2 cellular contexts compared by ENCODE assay signal in the genomic region with DNA sequence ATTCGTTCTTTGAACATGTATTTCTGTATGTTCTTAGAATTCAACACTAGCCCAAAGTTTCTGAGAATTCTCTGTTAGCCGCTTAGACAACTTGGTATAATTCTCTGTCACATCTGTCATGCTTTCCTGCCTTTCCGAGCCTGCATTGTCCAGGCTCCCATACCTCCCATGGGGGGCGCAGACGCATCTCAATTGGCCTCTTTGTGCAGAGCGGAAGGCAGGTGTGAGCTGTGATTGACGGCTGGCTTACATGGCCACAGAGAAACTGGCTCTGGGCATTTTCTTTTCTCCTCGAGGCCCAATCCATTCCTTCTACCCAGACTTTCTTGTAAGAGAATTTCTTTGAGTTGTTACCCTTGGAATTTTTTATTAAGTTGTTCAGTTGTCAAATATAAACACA.
TF ChIP-seq lines count a peak whose summit lies in the region.

No MANE protein-coding gene starts in this region.

TF ChIP-seq in HepG2, 621 proteins besides CTCF, POLR2A, EP300 and RAD21:
- TF ChIP-seq, protein P1, sequence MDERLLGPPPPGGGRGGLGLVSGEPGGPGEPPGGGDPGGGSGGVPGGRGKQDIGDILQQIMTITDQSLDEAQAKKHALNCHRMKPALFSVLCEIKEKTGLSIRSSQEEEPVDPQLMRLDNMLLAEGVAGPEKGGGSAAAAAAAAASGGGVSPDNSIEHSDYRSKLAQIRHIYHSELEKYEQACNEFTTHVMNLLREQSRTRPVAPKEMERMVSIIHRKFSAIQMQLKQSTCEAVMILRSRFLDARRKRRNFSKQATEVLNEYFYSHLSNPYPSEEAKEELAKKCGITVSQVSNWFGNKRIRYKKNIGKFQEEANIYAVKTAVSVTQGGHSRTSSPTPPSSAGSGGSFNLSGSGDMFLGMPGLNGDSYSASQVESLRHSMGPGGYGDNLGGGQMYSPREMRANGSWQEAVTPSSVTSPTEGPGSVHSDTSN (CRISPR knock-in tag; IDR thresholded peaks at IDR 0.05), result peak; percentile 56
- no peak for TF ChIP-seq ZNF577 (CRISPR knock-in tag; IDR thresholded peaks at IDR 0.05; ENCODE audit: borderline replicate concordance, low read depth)
- peak; percentile 27 for TF ChIP-seq STAG1 (CRISPR knock-in tag; IDR thresholded peaks at IDR 0.05)
- 0 out of 2 replicates have a peak, but pooled peaks have one; percentile 16 for TF ChIP-seq FOSL2 (CRISPR knock-in tag; IDR thresholded peaks at IDR 0.05)
TF ChIP-seq in HepG2: peak in this region for 3.

TF ChIP-seq in H1, 55 proteins besides CTCF, POLR2A, EP300 and RAD21:
- TF ChIP-seq TCF12 (IDR thresholded peaks at IDR 0.05; ENCODE audit: low read depth, low read length), result peak; percentile 88
- TF ChIP-seq, protein P2, sequence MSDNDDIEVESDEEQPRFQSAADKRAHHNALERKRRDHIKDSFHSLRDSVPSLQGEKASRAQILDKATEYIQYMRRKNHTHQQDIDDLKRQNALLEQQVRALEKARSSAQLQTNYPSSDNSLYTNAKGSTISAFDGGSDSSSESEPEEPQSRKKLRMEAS (IDR thresholded peaks at IDR 0.05), result 0 out of 2 replicates have a peak, but pooled peaks have one; percentile 37
- no peak for TF ChIP-seq CEBPB (IDR thresholded peaks at IDR 0.05; ENCODE audit: low read depth, low read length)
